15 cellular contexts compared by ENCODE assay signal in the genomic region with DNA sequence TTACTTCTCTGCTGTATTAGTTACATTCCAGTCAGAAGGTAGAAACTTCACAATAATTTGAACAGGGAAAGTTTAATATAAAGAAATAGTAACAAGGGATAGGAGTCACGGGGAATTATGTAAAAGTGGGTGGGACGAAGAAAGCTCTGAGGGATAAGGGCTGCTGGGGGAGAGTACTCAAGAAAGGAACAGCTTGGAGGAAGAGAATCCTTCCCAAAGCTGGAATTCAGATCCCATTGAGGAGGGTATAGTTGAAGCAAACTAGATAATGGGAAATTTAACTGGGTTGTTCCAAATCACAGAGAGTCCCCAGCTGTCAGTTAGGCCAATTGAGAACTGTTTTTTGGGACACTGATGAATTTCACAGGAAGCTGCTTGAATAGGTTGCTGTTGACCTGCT. TPM values are rescaled to one million over a fixed set of nuclear protein-coding genes. Genes with fewer than 3 reads are reported as not detected.
DNase-seq lines count a peak whose midpoint lies in the region; ATAC-seq, FAIRE-seq and TF ChIP-seq lines count a peak whose summit lies in the region.
"Had no signal": no experiment of that assay in that cellular context is flagged by ENCODE, and none has a peak within 500 bp of the region (broad histone marks: within the 10 kb centered on the region; RNA-seq: fewer than 3 reads in every experiment).

No MANE protein-coding gene starts in this region.

- 89% methylated on average over 2 of the region's 2 CpGs for WGBS in prostate gland

- no TSS peak for BruUV-seq in PC-9 (replicated peaks; lab: Mats Ljungman, UMichigan)

- no peak for TF ChIP-seq CTCF in PC-9 (conservative IDR thresholded peaks at IDR 0.05)
- TF ChIP-seq CTCF in fibroblast of the aortic adventitia (IDR thresholded peaks at IDR 0.05; ENCODE audit: insufficient read depth, low read length): no peak
- no peak for TF ChIP-seq CTCF in prostate gland (IDR thresholded peaks at IDR 0.05)

- intact Hi-C loops in PC-9 (cut with micrococcal nuclease; ENCODE audit: unreplicated experiment): no loop called here
- intact Hi-C loops in prostate gland (cut with DNase I): no loop called here

- no peaks in the 10 kb centered on the region for H3K79me2 ChIP-seq in PC-9 (ENCODE audit: low read depth)

- no peak for FAIRE-seq in GM12891 (lab: Jason Lieb, UNC)
- FAIRE-seq: RCC 7860 had no signal

- H3K9me2 ChIP-seq in PC-9 (ENCODE audit: insufficient read depth): no peaks in the 10 kb centered on the region

- H4K20me1 ChIP-seq in PC-9 (ENCODE audit: insufficient read depth): no peaks in the 10 kb centered on the region

- H3K4me3 ChIP-seq in PC-9: no peak overlapping the region
- H3K4me3 ChIP-seq in fibroblast of the aortic adventitia (ENCODE audit: low read depth, low read length): no peak overlapping the region
- H3K4me3 ChIP-seq in prostate gland: no peak overlapping the region
- H3K4me3 ChIP-seq: GM23338, MG63 had no signal

- POLR2A ChIA-PET in PC-9 (lab: Charles Lee; ENCODE audit: unreplicated experiment): no interaction called here

- H3K4me2 ChIP-seq in PC-9: no peak overlapping the region
- H3K4me2 ChIP-seq: GM23338 had no signal

- H3K36me3 ChIP-seq in PC-9 (ENCODE audit: low read depth) (no peaks in the 10 kb centered on the region), prostate gland (no peaks in the 10 kb centered on the region)
- H3K36me3 ChIP-seq: MG63 had no signal

- H3F3A ChIP-seq in PC-9 (ENCODE audit: insufficient read depth, low read depth): no peaks in the 10 kb centered on the region

- H3K9me3 ChIP-seq in PC-9 (ENCODE audit: insufficient read depth, low read depth) (no peaks in the 10 kb centered on the region; the same call in 1 of the 2 replicates), prostate gland (no peaks in the 10 kb centered on the region)
- H3K9me3 ChIP-seq: MG63 had no signal

- CTCF ChIA-PET in PC-9 (lab: Charles Lee): no interaction called here

- peak overlapping the region; percentile 0; the same call in 1 of the 2 replicates for H2AFZ ChIP-seq in PC-9
- H2AFZ ChIP-seq: GM23338 had no signal

- ATAC-seq in GM19035 (IDR thresholded peaks at IDR 0.05; ENCODE audit: unreplicated experiment): peak; percentile 13
- peak; percentile 9 for ATAC-seq in HG02759 (IDR thresholded peaks at IDR 0.05; ENCODE audit: unreplicated experiment)
- ATAC-seq: GM23338 had no signal

- H3K27ac ChIP-seq in PC-9 (no peak overlapping the region), prostate gland (no peak overlapping the region)

- H3K4me1 ChIP-seq in PC-9 (replicated peaks; ENCODE audit: insufficient read depth): peaks cover 5% of the 10 kb centered on the region; the same call in 1 of the 2 replicates
- no peaks in the 10 kb centered on the region for H3K4me1 ChIP-seq in prostate gland (replicated peaks)

- no peaks in the 10 kb centered on the region for H3K27me3 ChIP-seq in PC-9 (ENCODE audit: insufficient read depth, low read depth)
- no peaks in the 10 kb centered on the region for H3K27me3 ChIP-seq in prostate gland (replicated peaks; ENCODE audit: insufficient read depth)
- H3K27me3 ChIP-seq: MG63 had no signal

- TF ChIP-seq POLR2A in prostate gland (IDR thresholded peaks at IDR 0.05) (no peak), GM12891 (IDR thresholded peaks at IDR 0.05; ENCODE audit: low read depth, low read length) (no peak)

- no peak for DNase-seq in PC-9
- DNase-seq in fibroblast of the aortic adventitia (ENCODE audit: low read depth): peak; percentile 33
- DNase-seq in prostate gland (ENCODE audit: low spot score): no peak
- DNase-seq in GM12891 (ENCODE audit: insufficient read length, low spot score): no peak
- no peak for DNase-seq in NCI-H1694 treated with DMSO at 0.1 percent for 48 hours (lab: John Stamatoyannopoulos, UW)
- DNase-seq: ACHN, COR-L47, MG63, NCI-H1092 treated with DMSO at 0.1 percent for 48 hours, NCI-H1694, SHP77 treated with DMSO at 0.1 percent for 48 hours had no signal

TF ChIP-seq in GM12891, 5 proteins besides CTCF, POLR2A, EP300 and RAD21:
- no peak for TF ChIP-seq POLR2AphosphoS5 (IDR thresholded peaks at IDR 0.05; ENCODE audit: low read depth, low read length)
- TF ChIP-seq TAF1 (IDR thresholded peaks at IDR 0.05; ENCODE audit: low read depth, low read length): no peak
- no peak for TF ChIP-seq PAX5 (IDR thresholded peaks at IDR 0.05; ENCODE audit: insufficient read depth, low read length, severe bottlenecking)

RNA-seq across cellular contexts. Expression of a gene that starts 53.2 kb away (rescaled TPM):
- total RNA-seq in PC-9 (2021) (48.4 and 50.8 TPM in 2 replicates), fibroblast of the aortic adventitia (ENCODE audit: low replicate concordance) (0.18 and 0.49 TPM in 2 replicates), prostate gland (1 to 10 TPM; 3.0 to 3.4 TPM)
- 0.64 TPM for polyA plus RNA-seq in GM12891 (2012; ENCODE audit: low read depth, missing spikeins)

Comparison
In these comparisons a context has a peak if more than half of its experiments do, and no peak if none do; other contexts are left out.
1. RNA of a gene that starts 53.2 kb away (total RNA-seq): 48.4 to 50.8 TPM in PC-9; 3.0 to 3.4 TPM in prostate gland and 0.18 to 0.49 TPM in fibroblast of the aortic adventitia; every median in the first group is over 10 times any median in the second.